12 cellular contexts compared by ENCODE assay signal in genomic region chr1:116855788-116856187, GRCh38. TPM values are rescaled to one million over a fixed set of nuclear protein-coding genes. Genes with fewer than 3 reads are reported as not detected.
DNase-seq lines count a peak whose midpoint lies in the region; ATAC-seq and TF ChIP-seq lines count a peak whose summit lies in the region.
"Had no signal": no experiment of that assay in that cellular context is flagged by ENCODE, and none has a peak within 500 bp of the region (broad histone marks: within the 10 kb centered on the region; RNA-seq: fewer than 3 reads in every experiment).

No MANE protein-coding gene starts in this region.

- H3K36me3 Mint-ChIP-seq in activated naive CD4-positive, alpha-beta T cell treated with anti-CD3 and anti-CD28 coated beads, Interleukin-2, amount 50 U/mL, for 24 hours, result no peaks in the 10 kb centered on the region

- H3K9me3 ChIP-seq in vagina, result no peaks in the 10 kb centered on the region
- H3K9me3 ChIP-seq: A549 had no signal

- no peaks in the 10 kb centered on the region for H3K27me3 ChIP-seq in vagina

- intact Hi-C loops in vagina (cut with DNase I), result loop anchor here (10.0 kb wide), 1 partner anchor 189 kb away; no protein-coding TSS in a partner anchor

- peak overlapping the region; percentile 35 for H3K27ac Mint-ChIP-seq in activated naive CD4-positive, alpha-beta T cell treated with anti-CD3 and anti-CD28 coated beads, Interleukin-2, amount 50 U/mL, for 24 hours

- H3K4me1 Mint-ChIP-seq in activated naive CD4-positive, alpha-beta T cell treated with anti-CD3 and anti-CD28 coated beads, Interleukin-2, amount 50 U/mL, for 24 hours, result peaks cover 26% of the 10 kb centered on the region

- peaks cover 21% of the 10 kb centered on the region for H3K4me1 ChIP-seq in vagina

- peak overlapping the region; percentile 8 for H3K27ac ChIP-seq in vagina

- DNase-seq in activated naive CD4-positive, alpha-beta T cell (lab: John Stamatoyannopoulos, UW), result no peak
- DNase-seq in NCI-H524 treated with DMSO at 0.1 percent for 48 hours (lab: John Stamatoyannopoulos, UW) (peak; percentile 86), fibroblast of mammary gland (ENCODE audit: low read depth) (peak; percentile 83), vagina (ENCODE audit: extremely low spot score in 2 of 2) (no peak), HK-2 (ENCODE audit: unreplicated experiment) (no peak)
- no peak for DNase-seq in NK-92 treated with Interleukin-12 subunit alpha and Interleukin-12 subunit beta, amount 100 ng/mL, for 24 hours (lab: John Stamatoyannopoulos, UW)
- DNase-seq: activated gamma-delta T cell treated with Interleukin-2 at 50 U/mL for 16 hours, T-helper 9 cell had no signal

- no peak overlapping the region for H3K4me3 Mint-ChIP-seq in activated naive CD4-positive, alpha-beta T cell treated with anti-CD3 and anti-CD28 coated beads, Interleukin-2, amount 50 U/mL, for 24 hours

- TF ChIP-seq CTCF in fibroblast of mammary gland (conservative IDR thresholded peaks at IDR 0.05; ENCODE audit: control insufficient read depth, insufficient read depth, low read depth, low read length), result no peak
- TF ChIP-seq CTCF in vagina (IDR thresholded peaks at IDR 0.05), result no peak

- H3K27me3 Mint-ChIP-seq in activated naive CD4-positive, alpha-beta T cell treated with anti-CD3 and anti-CD28 coated beads, Interleukin-2, amount 50 U/mL, for 24 hours, result no peaks in the 10 kb centered on the region

- no peak for TF ChIP-seq POLR2A in vagina (IDR thresholded peaks at IDR 0.05)

- ATAC-seq in HG02588 (IDR thresholded peaks at IDR 0.05; ENCODE audit: unreplicated experiment), result no peak
- ATAC-seq: A549 had no signal

- H3K9me3 Mint-ChIP-seq in activated naive CD4-positive, alpha-beta T cell treated with anti-CD3 and anti-CD28 coated beads, Interleukin-2, amount 50 U/mL, for 24 hours, result no peaks in the 10 kb centered on the region

- H3K4me3 ChIP-seq in fibroblast of mammary gland (ENCODE audit: control insufficient read depth, low read depth, low read length) (no peak overlapping the region), vagina (no peak overlapping the region)
- H3K4me3 ChIP-seq: A549, GM12878 had no signal

- no peaks in the 10 kb centered on the region for H3K36me3 ChIP-seq in vagina

RNA-seq across cellular contexts. Expression of gene PTGFRN, which starts 53.9 kb away (rescaled TPM):
- 52.8 TPM for total RNA-seq in vagina

Comparison
In these comparisons a context has a peak if more than half of its experiments do, and no peak if none do; other contexts are left out.
1. DNase-seq: peak in NCI-H524 treated with DMSO at 0.1 percent for 48 hours (single experiment) and fibroblast of mammary gland (single experiment); none in activated naive CD4-positive, alpha-beta T cell (0 of 4), vagina (0 of 2), HK-2 (single experiment) and NK-92 treated with Interleukin-12 subunit alpha and Interleukin-12 subunit beta, amount 100 ng/mL, for 24 hours (single experiment).